Comparison of ENCODE assay signal across 17 cellular contexts in the genomic region with DNA sequence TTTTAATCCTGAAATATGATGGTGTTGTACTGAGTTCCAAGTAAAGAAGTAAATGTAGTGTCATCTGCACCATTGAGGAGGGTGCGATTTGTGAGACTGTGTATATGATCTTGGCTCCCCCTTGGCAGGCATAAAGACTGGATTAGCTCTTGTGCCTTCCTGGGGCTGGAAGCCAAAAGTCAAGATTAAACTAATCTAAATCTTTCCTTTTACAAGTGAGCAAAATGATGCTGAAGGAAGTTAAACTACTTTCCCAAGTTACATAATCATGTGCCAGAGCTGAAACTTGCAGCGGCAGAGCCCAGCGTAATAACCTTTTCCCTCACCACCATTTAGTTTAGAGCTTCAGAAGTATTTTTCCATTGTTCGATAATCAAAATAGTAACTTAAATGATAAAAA.
DNase-seq lines count a peak whose midpoint lies in the region; ATAC-seq and TF ChIP-seq lines count a peak whose summit lies in the region.
"Had no signal": no experiment of that assay in that cellular context is flagged by ENCODE, and none has a peak within 500 bp of the region (broad histone marks: within the 10 kb centered on the region; RNA-seq: fewer than 3 reads in every experiment).

No MANE protein-coding gene starts in this region.

- ATAC-seq in natural killer cell (no peak), GM18505 (IDR thresholded peaks at IDR 0.05; ENCODE audit: unreplicated experiment) (no peak), HG03175 (IDR thresholded peaks at IDR 0.05; ENCODE audit: unreplicated experiment) (no peak)
- ATAC-seq in natural killer cell treated with Interleukin-12 subunit alpha and Interleukin-12 subunit beta and Interleukin-15 and Interleukin-18, amount 100 ng/mL, for 72 hours = no peak
- ATAC-seq in stimulated activated naive B cell treated with anti-CD40 and anti-IgM and Interleukin-4, amounts not matched to agents 10 μg/mL and 1 μg/mL and 100 μg/mL, for 72 hours (replicated peaks) = no peak
- ATAC-seq: A549 had no signal

- H3K4me1 ChIP-seq in neural progenitor cell = peaks cover 25% of the 10 kb centered on the region
- H3K4me1 ChIP-seq: A549, BLaER1 had no signal

- H3K27ac Mint-ChIP-seq in natural killer cell = no peak overlapping the region
- H3K27ac Mint-ChIP-seq in natural killer cell treated with Interleukin-12 subunit alpha and Interleukin-12 subunit beta and Interleukin-15 and Interleukin-18, amount 100 ng/mL, for 72 hours = no peak overlapping the region
- peak overlapping the region; percentile 12 to 90 (median 54) for H3K27ac Mint-ChIP-seq in brain
- H3K27ac Mint-ChIP-seq in neural progenitor cell = peak overlapping the region; percentile 67
- no peak overlapping the region for H3K27ac Mint-ChIP-seq in stimulated activated naive B cell treated with anti-CD40 and anti-IgM and Interleukin-4, amounts not matched to agents 10 μg/mL and 1 μg/mL and 100 μg/mL, for 72 hours
- H3K27ac Mint-ChIP-seq: CD14-positive monocyte; CD4-positive, alpha-beta memory T cell had no signal

- H3K4me3 Mint-ChIP-seq in natural killer cell = no peak overlapping the region
- H3K4me3 Mint-ChIP-seq in natural killer cell treated with Interleukin-12 subunit alpha and Interleukin-12 subunit beta and Interleukin-15 and Interleukin-18, amount 100 ng/mL, for 72 hours = no peak overlapping the region
- H3K4me3 Mint-ChIP-seq in brain = peak overlapping the region in 1 of 5 experiments; percentile 15
- H3K4me3 Mint-ChIP-seq in neural progenitor cell = peak overlapping the region; percentile 27
- no peak overlapping the region for H3K4me3 Mint-ChIP-seq in stimulated activated naive B cell treated with anti-CD40 and anti-IgM and Interleukin-4, amounts not matched to agents 10 μg/mL and 1 μg/mL and 100 μg/mL, for 72 hours
- H3K4me3 Mint-ChIP-seq: CD14-positive monocyte; CD4-positive, alpha-beta memory T cell; H9 had no signal

- TF ChIP-seq CTCF in natural killer cell (IDR thresholded peaks at IDR 0.05) = peak; percentile 8
- no peak for TF ChIP-seq CTCF in brain (conservative IDR thresholded peaks at IDR 0.05)
- no peak for TF ChIP-seq CTCF in neural progenitor cell (IDR thresholded peaks at IDR 0.05)

- H3K27me3 Mint-ChIP-seq in natural killer cell (ENCODE audit: low read depth in 2 of 2) (no peaks in the 10 kb centered on the region), brain (no peaks in the 10 kb centered on the region), neural progenitor cell (ENCODE audit: insufficient read depth, low read depth) (peaks cover 6% of the 10 kb centered on the region)
- no peaks in the 10 kb centered on the region for H3K27me3 Mint-ChIP-seq in natural killer cell treated with Interleukin-12 subunit alpha and Interleukin-12 subunit beta and Interleukin-15 and Interleukin-18, amount 100 ng/mL, for 72 hours
- peaks cover 0 to 5% of the 10 kb centered on the region in 2 donors for H3K27me3 Mint-ChIP-seq in stimulated activated naive B cell treated with anti-CD40 and anti-IgM and Interleukin-4, amounts not matched to agents 10 μg/mL and 1 μg/mL and 100 μg/mL, for 72 hours

- H3F3A ChIP-seq in neural progenitor cell (ENCODE audit: low read depth) = peaks cover 46% of the 10 kb centered on the region

- TF ChIP-seq POLR2A in GM18505 (IDR thresholded peaks at IDR 0.05; ENCODE audit: borderline replicate concordance, extremely low read depth, insufficient read depth, insufficient read length) = no peak

- H3K4me3 ChIP-seq in neural progenitor cell = no peak overlapping the region
- H3K4me3 ChIP-seq: A549, BLaER1 had no signal

- no peak overlapping the region for H3K9ac ChIP-seq in neural progenitor cell
- H3K9ac ChIP-seq: BLaER1 had no signal

- intact Hi-C loops in natural killer cell (cut with micrococcal nuclease) = no loop called here

- peak overlapping the region; percentile 32 for H3K4me2 ChIP-seq in neural progenitor cell
- H3K4me2 ChIP-seq: A549, BLaER1 had no signal

- no peaks in the 10 kb centered on the region for H3K36me3 ChIP-seq in neural progenitor cell
- H3K36me3 ChIP-seq: BLaER1 had no signal

- H2AFZ ChIP-seq in neural progenitor cell (replicated peaks) = no peak overlapping the region

- peak overlapping the region; percentile 12 for H3K27ac ChIP-seq in neural progenitor cell
- H3K27ac ChIP-seq: 22Rv1, A549, BLaER1, HL-60 had no signal

- H3K36me3 Mint-ChIP-seq in natural killer cell = no peaks in the 10 kb centered on the region
- H3K36me3 Mint-ChIP-seq in natural killer cell treated with Interleukin-12 subunit alpha and Interleukin-12 subunit beta and Interleukin-15 and Interleukin-18, amount 100 ng/mL, for 72 hours = peaks cover 4% of the 10 kb centered on the region
- H3K36me3 Mint-ChIP-seq in brain = peaks cover 17% of the 10 kb centered on the region
- peaks cover 2% of the 10 kb centered on the region for H3K36me3 Mint-ChIP-seq in neural progenitor cell
- no peaks in the 10 kb centered on the region for H3K36me3 Mint-ChIP-seq in stimulated activated naive B cell treated with anti-CD40 and anti-IgM and Interleukin-4, amounts not matched to agents 10 μg/mL and 1 μg/mL and 100 μg/mL, for 72 hours
- H3K36me3 Mint-ChIP-seq: CD14-positive monocyte; CD4-positive, alpha-beta memory T cell had no signal

- no peaks in the 10 kb centered on the region for H3K79me2 ChIP-seq in neural progenitor cell (ENCODE audit: low read depth)

- H3K9me3 ChIP-seq in neural progenitor cell (ENCODE audit: low read depth) = no peaks in the 10 kb centered on the region
- H3K9me3 ChIP-seq: A549 had no signal

- H3K4me1 Mint-ChIP-seq in natural killer cell (no peaks in the 10 kb centered on the region), brain (peaks cover 30% of the 10 kb centered on the region), neural progenitor cell (peaks cover 25% of the 10 kb centered on the region)
- no peaks in the 10 kb centered on the region for H3K4me1 Mint-ChIP-seq in natural killer cell treated with Interleukin-12 subunit alpha and Interleukin-12 subunit beta and Interleukin-15 and Interleukin-18, amount 100 ng/mL, for 72 hours (ENCODE audit: low read depth in 2 of 2)
- H3K4me1 Mint-ChIP-seq in stimulated activated naive B cell treated with anti-CD40 and anti-IgM and Interleukin-4, amounts not matched to agents 10 μg/mL and 1 μg/mL and 100 μg/mL, for 72 hours = no peaks in the 10 kb centered on the region
- H3K4me1 Mint-ChIP-seq: CD14-positive monocyte; CD4-positive, alpha-beta memory T cell; H9 had no signal

- DNase-seq in natural killer cell = no peak
- no peak for DNase-seq in natural killer cell treated with Interleukin-12 subunit alpha and Interleukin-12 subunit beta and Interleukin-15 and Interleukin-18, amount 100 ng/mL, for 72 hours (ENCODE audit: low spot score)
- DNase-seq in neural progenitor cell (ENCODE audit: low spot score) = peak; percentile 16
- no peak for DNase-seq in stimulated activated naive B cell treated with anti-CD40 and anti-IgM and Interleukin-4, amounts not matched to agents 10 μg/mL and 1 μg/mL and 100 μg/mL, for 72 hours
- DNase-seq in NCI-H128 (lab: John Stamatoyannopoulos, UW; ENCODE audit: unreplicated experiment) = no peak
- DNase-seq: CD4-positive, alpha-beta memory T cell; DMS79 treated with DMSO at 0.1 percent for 48 hours; GF-D8; H9 had no signal

- no peaks in the 10 kb centered on the region for H3K27me3 ChIP-seq in neural progenitor cell
- H3K27me3 ChIP-seq: BLaER1 had no signal

- H4K20me1 ChIP-seq in neural progenitor cell (ENCODE audit: low read depth) = no peaks in the 10 kb centered on the region
- H4K20me1 ChIP-seq: BLaER1 had no signal

- peaks cover 4 to 9% of the 10 kb centered on the region in 2 donors for H3K9me3 Mint-ChIP-seq in natural killer cell
- H3K9me3 Mint-ChIP-seq in natural killer cell treated with Interleukin-12 subunit alpha and Interleukin-12 subunit beta and Interleukin-15 and Interleukin-18, amount 100 ng/mL, for 72 hours = peaks cover 4% of the 10 kb centered on the region
- peaks cover 4 to 13% (median 7%) of the 10 kb centered on the region in 5 experiments for H3K9me3 Mint-ChIP-seq in brain
- peaks cover 7% of the 10 kb centered on the region for H3K9me3 Mint-ChIP-seq in neural progenitor cell
- H3K9me3 Mint-ChIP-seq in stimulated activated naive B cell treated with anti-CD40 and anti-IgM and Interleukin-4, amounts not matched to agents 10 μg/mL and 1 μg/mL and 100 μg/mL, for 72 hours = no peaks in the 10 kb centered on the region

Comparison
In these comparisons a context has a peak if more than half of its experiments do, and no peak if none do; other contexts are left out.
1. H3K27ac Mint-ChIP-seq: peak in brain (5 of 5) and neural progenitor cell (single experiment); none in natural killer cell (0 of 2), natural killer cell treated with Interleukin-12 subunit alpha and Interleukin-12 subunit beta and Interleukin-15 and Interleukin-18, amount 100 ng/mL, for 72 hours (0 of 2) and stimulated activated naive B cell treated with anti-CD40 and anti-IgM and Interleukin-4, amounts not matched to agents 10 μg/mL and 1 μg/mL and 100 μg/mL, for 72 hours (single experiment).